19 cellular contexts compared by ENCODE assay signal in genomic region chr5:5037674-5038073, GRCh38.
A peak's percentile ranks its signal among the peaks of the same experiment; 100 is the strongest.
DNase-seq lines count a peak whose midpoint lies in the region; ATAC-seq, FAIRE-seq and TF ChIP-seq lines count a peak whose summit lies in the region.
"Had no signal": no experiment of that assay in that cellular context is flagged by ENCODE, and none has a peak within 500 bp of the region (broad histone marks: within the 10 kb centered on the region; RNA-seq: fewer than 3 reads in every experiment).

No MANE protein-coding gene starts in this region.

- no peak for TF ChIP-seq POLR2A in H1 (IDR thresholded peaks at IDR 0.05; ENCODE audit: control extremely low read depth in 1 of 2, low read depth in 2 of 2, low read length in 2 of 2)

- no peak overlapping the region for H2BK120ac ChIP-seq in H1 (replicated peaks; ENCODE audit: low read depth, low read length)

- no peak overlapping the region for H2BK12ac ChIP-seq in H1 (ENCODE audit: low read depth, low read length)

- CTCF ChIA-PET in H1 (lab: Charles Lee; ENCODE audit: partially characterized antibody) (interaction anchor here (1.0 to 1.1 kb wide), 2 partner anchors 34 to 158 kb away, joined by 3 to 5 read pairs; no protein-coding TSS in a partner anchor), mammary epithelial cell (lab: Charles Lee; ENCODE audit: low non-redundant PET) (no interaction called here)

- no peak overlapping the region for H3K18ac ChIP-seq in H1 (ENCODE audit: extremely low read depth, low read length)

- H3K4me2 ChIP-seq in H1 (ENCODE audit: insufficient read depth in 1 of 2, low read depth in 2 of 2, low read length in 2 of 2) (no peak overlapping the region), mammary epithelial cell (ENCODE audit: insufficient read depth, low read depth, low read length) (no peak overlapping the region)
- H3K4me2 ChIP-seq: BLaER1, SK-N-SH had no signal

- no peak overlapping the region for H3K23ac ChIP-seq in H1 (ENCODE audit: insufficient read length)

- no peak overlapping the region for H4K91ac ChIP-seq in H1 (replicated peaks; ENCODE audit: insufficient read length, low read length)

- no peaks in the 10 kb centered on the region for H4K20me1 ChIP-seq in H1 (replicated peaks in 1 of 2; ENCODE audit: control insufficient read depth in 1 of 2, insufficient read depth in 2 of 2, low read length in 2 of 2)
- no peaks in the 10 kb centered on the region for H4K20me1 ChIP-seq in mammary epithelial cell (ENCODE audit: insufficient read depth, low read length)
- H4K20me1 ChIP-seq: BLaER1 had no signal

- H4K5ac ChIP-seq in H1 (ENCODE audit: insufficient read length, low read depth, low read length) = no peak overlapping the region

- no TSS peak for BruUV-seq in mammary epithelial cell (replicated peaks; lab: Mats Ljungman, UMichigan)

- H2BK5ac ChIP-seq in H1 (ENCODE audit: low read depth, low read length) = no peak overlapping the region

- no peak overlapping the region for H3K56ac ChIP-seq in H1 (replicated peaks; ENCODE audit: insufficient read length, low read depth, low read length)

- H3K27ac ChIP-seq in H1 (ENCODE audit: low read depth, low read length) (no peak overlapping the region), mammary epithelial cell (ENCODE audit: insufficient read depth, low read depth, low read length) (no peak overlapping the region)
- H3K27ac ChIP-seq: BLaER1 had no signal

- TF ChIP-seq CTCF in H1 (IDR thresholded peaks at IDR 0.05; ENCODE audit: control extremely low read depth in 1 of 3, insufficient read depth in 1 of 3, low read depth in 1 of 3, low read length in 3 of 3) (no peak), mammary epithelial cell (conservative IDR thresholded peaks at IDR 0.05 in 1 of 2, IDR thresholded peaks at IDR 0.05 in 1 of 2; ENCODE audit: extremely low read depth in 1 of 2, insufficient read depth in 1 of 2, low read depth in 1 of 2, low read length in 2 of 2) (no peak)

- H3K23me2 ChIP-seq in H1 (ENCODE audit: low read depth, low read length) = no peaks in the 10 kb centered on the region

- 77% methylated on average over 1 of the region's 1 CpG; no CpG with 5 or more reads in 1 of the 2 experiments for WGBS in H1 (ENCODE audit: extremely low coverage in 1 of 2, insufficient coverage in 1 of 2, insufficient read length in 1 of 2, insufficient replicate concordance in 2 of 2, low coverage in 1 of 2, low lambda C conversion rate in 2 of 2, missing lambda C conversion rate in 1 of 2), 2 experiments
- WGBS in mammary epithelial cell (ENCODE audit: low coverage, missing lambda C conversion rate) = 82% methylated on average over 1 of the region's 1 CpG

- no peak for DNase-seq in H1 (ENCODE audit: low read depth in 1 of 2, low spot score in 2 of 2)
- no peak for DNase-seq in activated CD4-positive, alpha-beta T cell treated with anti-CD3 and anti-CD28 coated beads for 1 hour
- DNase-seq in mammary epithelial cell = no peak
- DNase-seq: CD4-positive, alpha-beta memory T cell; HCEC 1CT; NCI-H1105 treated with DMSO at 0.1 percent for 48 hours; NCI-H1694; NCI-H2081 treated with DMSO at 0.1 percent for 48 hours; PC-3; RPMI8226; SHP77 treated with DMSO at 0.1 percent for 48 hours; SK-N-SH; T-helper 1 cell; T-helper 9 cell had no signal

- H2AFZ ChIP-seq in H1 (ENCODE audit: low read length) = peak overlapping the region; percentile 59; the same call in 1 of the 2 replicates
- no peak overlapping the region for H2AFZ ChIP-seq in mammary epithelial cell (ENCODE audit: low read depth, low read length)

- POLR2A ChIA-PET in H1 (lab: Charles Lee; ENCODE audit: partially characterized antibody) = no interaction called here

- H3K4me3 ChIP-seq in H1 (ENCODE audit: extremely low read depth in 1 of 4, insufficient read depth in 2 of 4, low read depth in 3 of 4, low read length in 4 of 4) (no peak overlapping the region), mammary epithelial cell (replicated peaks in 1 of 3; ENCODE audit: insufficient read depth in 1 of 3, low read depth in 2 of 3, low read length in 3 of 3) (no peak overlapping the region)
- H3K4me3 ChIP-seq: BLaER1 had no signal

- no peak for TF ChIP-seq EP300 in H1 (IDR thresholded peaks at IDR 0.05; ENCODE audit: borderline replicate concordance in 1 of 2, low read depth in 2 of 2, low read length in 2 of 2)

- no peak overlapping the region for H2BK15ac ChIP-seq in H1 (ENCODE audit: low read length)

- H3K14ac ChIP-seq in H1 (ENCODE audit: insufficient read length) = no peak overlapping the region

- H2BK20ac ChIP-seq in H1 (ENCODE audit: low read length) = no peak overlapping the region

- no peak for FAIRE-seq in H1 (lab: Jason Lieb, UNC)

- TF ChIP-seq RAD21 in H1 (IDR thresholded peaks at IDR 0.05 in 1 of 2, conservative IDR thresholded peaks at IDR 0.05 in 1 of 2; ENCODE audit: low read depth in 2 of 2, low read length in 2 of 2) = no peak

- ATAC-seq in GM18502 (IDR thresholded peaks at IDR 0.05; ENCODE audit: poor library complexity, unreplicated experiment) = peak; percentile 56
- peak; percentile 49 for ATAC-seq in GM19351 (IDR thresholded peaks at IDR 0.05; ENCODE audit: unreplicated experiment)
- ATAC-seq in HG03280 (IDR thresholded peaks at IDR 0.05; ENCODE audit: unreplicated experiment) = peak; percentile 57
- ATAC-seq in HG02678 (IDR thresholded peaks at IDR 0.05; ENCODE audit: unreplicated experiment) = no peak
- ATAC-seq: PC-3 had no signal

- H3K27me3 ChIP-seq in H1 (replicated peaks in 1 of 4; ENCODE audit: control insufficient read depth in 3 of 4, extremely low read depth in 1 of 4, insufficient read depth in 3 of 4, low read length in 3 of 4) (no peaks in the 10 kb centered on the region), mammary epithelial cell (ENCODE audit: insufficient read depth, low read length) (no peaks in the 10 kb centered on the region)
- H3K27me3 ChIP-seq: BLaER1 had no signal

- H3K79me2 ChIP-seq in H1 (ENCODE audit: control insufficient read depth in 1 of 2, insufficient read depth in 2 of 2, low read length in 2 of 2) = no peaks in the 10 kb centered on the region
- no peaks in the 10 kb centered on the region for H3K79me2 ChIP-seq in mammary epithelial cell (ENCODE audit: insufficient read depth, low read length)

- H3K9me3 ChIP-seq in H1 (ENCODE audit: insufficient read depth in 2 of 2, low read depth in 1 of 2, low read length in 1 of 2) = no peaks in the 10 kb centered on the region
- H3K9me3 ChIP-seq in mammary epithelial cell (replicated peaks; ENCODE audit: insufficient read depth, low read length) = no peaks in the 10 kb centered on the region
- H3K9me3 ChIP-seq: BLaER1, SK-N-SH had no signal

- H3K36me3 ChIP-seq in H1 (ENCODE audit: control insufficient read depth in 2 of 4, insufficient read depth in 4 of 4, low read length in 3 of 4) = no peaks in the 10 kb centered on the region
- H3K36me3 ChIP-seq in mammary epithelial cell (ENCODE audit: insufficient read depth, low read length) = no peaks in the 10 kb centered on the region
- H3K36me3 ChIP-seq: BLaER1 had no signal

- dilution Hi-C loops in mammary epithelial cell (cut with HindIII; ENCODE audit: low sequenced_read_pairs) = no loop called here

- no peak overlapping the region for H2AK5ac ChIP-seq in H1 (ENCODE audit: low read depth, low read length)

- H3K4ac ChIP-seq in H1 (replicated peaks; ENCODE audit: insufficient read length, low read depth, low read length) = no peak overlapping the region

- H3K79me1 ChIP-seq in H1 (ENCODE audit: low read depth, low read length) = no peaks in the 10 kb centered on the region

- intact Hi-C loops in mammary epithelial cell (cut with micrococcal nuclease) = no loop called here

- H4K8ac ChIP-seq in H1 (ENCODE audit: extremely low read depth, insufficient read depth, low read length) = no peak overlapping the region

- in situ Hi-C loops in mammary epithelial cell (cut with MboI; ENCODE audit: low sequenced_read_pairs in 2 of 2) = no loop called here

- H3K4me1 ChIP-seq in H1 (replicated peaks in 1 of 4; ENCODE audit: control insufficient read depth in 3 of 4, insufficient read depth in 4 of 4, low read length in 3 of 4) (no peaks in the 10 kb centered on the region), mammary epithelial cell (ENCODE audit: insufficient read depth, low read length) (no peaks in the 10 kb centered on the region)
- H3K4me1 ChIP-seq: BLaER1 had no signal

- H3K9ac ChIP-seq in H1 (replicated peaks in 1 of 4; ENCODE audit: extremely low read depth in 1 of 4, low read depth in 3 of 4, low read length in 3 of 4) = no peak overlapping the region
- no peak overlapping the region for H3K9ac ChIP-seq in mammary epithelial cell (ENCODE audit: insufficient read depth, low read length)
- H3K9ac ChIP-seq: BLaER1, SK-N-SH had no signal

TF ChIP-seq in H1, 55 proteins besides CTCF, POLR2A, EP300 and RAD21 (continues in another document):
- no peak for TF ChIP-seq KDM1A (IDR thresholded peaks at IDR 0.05; ENCODE audit: borderline replicate concordance, low read length)
- no peak for TF ChIP-seq EZH2 (IDR thresholded peaks at IDR 0.05; ENCODE audit: low read depth, low read length, severe bottlenecking)
- no peak for TF ChIP-seq TEAD4 (IDR thresholded peaks at IDR 0.05; ENCODE audit: low read depth, low read length)
- no peak for TF ChIP-seq NANOG (IDR thresholded peaks at IDR 0.05; ENCODE audit: insufficient read depth, low read depth, low read length, poor library complexity, severe bottlenecking)
- TF ChIP-seq MAFK (IDR thresholded peaks at IDR 0.05; ENCODE audit: low read depth, low read length) = no peak
- no peak for TF ChIP-seq FOSL1 (IDR thresholded peaks at IDR 0.05; ENCODE audit: insufficient read depth, low read depth, low read length)
- no peak for TF ChIP-seq YY1 (IDR thresholded peaks at IDR 0.05; ENCODE audit: low read depth, low read length)
